26 cellular contexts compared by ENCODE assay signal in the genomic region with DNA sequence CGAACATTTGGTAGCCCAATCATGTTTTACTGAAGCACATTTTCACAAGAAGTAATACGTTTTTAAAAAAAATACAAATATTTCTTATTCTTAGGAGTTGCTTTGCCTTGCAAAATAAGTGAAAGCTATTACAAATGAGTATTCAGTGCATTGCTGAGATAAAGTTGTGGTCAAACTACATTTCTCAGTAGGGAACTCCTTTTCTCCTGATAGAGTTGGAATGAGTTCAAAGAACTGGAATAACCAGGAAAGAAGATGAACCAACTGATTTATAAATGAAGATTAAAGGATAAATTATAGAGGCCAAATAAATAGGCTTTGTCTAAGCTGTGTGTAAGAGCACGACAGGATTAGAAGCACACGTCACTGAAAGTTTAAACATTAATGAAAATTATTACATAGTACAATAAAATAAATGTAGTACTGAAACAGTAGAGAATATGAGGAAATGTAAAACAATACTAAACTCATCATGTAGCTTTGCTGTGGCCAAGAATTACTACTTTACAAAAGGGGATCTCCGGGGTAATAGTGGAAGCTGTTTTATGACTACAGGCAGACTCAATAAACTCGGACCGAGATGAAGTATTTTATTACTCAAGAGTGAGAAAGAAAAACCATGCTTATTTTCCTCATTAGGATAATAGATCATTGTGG.
A peak's percentile ranks its signal among the peaks of the same experiment; 100 is the strongest.
DNase-seq lines count a peak whose midpoint lies in the region; ATAC-seq, FAIRE-seq and TF ChIP-seq lines count a peak whose summit lies in the region.
"Had no signal": no experiment of that assay in that cellular context is flagged by ENCODE, and none has a peak within 500 bp of the region (broad histone marks: within the 10 kb centered on the region; RNA-seq: fewer than 3 reads in every experiment).

No MANE protein-coding gene starts in this region.

- H3K36me3 ChIP-seq in SK-N-SH (replicated peaks in 1 of 2; ENCODE audit: control insufficient read depth in 1 of 2, insufficient read depth in 2 of 2, low read length in 1 of 2): no peaks in the 10 kb centered on the region
- H3K36me3 ChIP-seq: heart left ventricle, right lobe of liver had no signal

- POLR2A ChIA-PET in SK-N-SH (lab: Yijun Ruan, JAX): no interaction called here

- ATAC-seq in SK-N-SH treated with all-trans-retinoic acid at 6 μM for 48 hours: no peak
- ATAC-seq in GM18907 (IDR thresholded peaks at IDR 0.05; ENCODE audit: unreplicated experiment): no peak
- ATAC-seq in GM18498 (IDR thresholded peaks at IDR 0.05; ENCODE audit: unreplicated experiment): no peak
- ATAC-seq: CD8-positive, alpha-beta T cell; heart left ventricle; right lobe of liver; stimulated activated effector memory CD8-positive, alpha-beta T cell treated with anti-CD3 and anti-CD28 coated beads, Interleukin-12 subunit alpha, Interleukin-12 subunit beta, amount 100 ng/mL, for 72 hours had no signal

- H3K4me2 ChIP-seq in SK-N-SH: no peak overlapping the region

- peak overlapping the region; percentile 58 for H3K27ac Mint-ChIP-seq in mesothelial cell of epicardium
- H3K27ac Mint-ChIP-seq: activated naive CD8-positive, alpha-beta T cell treated with anti-CD3 and anti-CD28 coated beads for 36 hours; brain; CD8-positive, alpha-beta T cell; stimulated activated effector memory CD8-positive, alpha-beta T cell treated with anti-CD3 and anti-CD28 coated beads, Interleukin-12 subunit alpha, Interleukin-12 subunit beta, amount 100 ng/mL, for 72 hours had no signal

- H3K9ac ChIP-seq in SK-N-SH: no peak overlapping the region

- H3K4me3 Mint-ChIP-seq in mesothelial cell of epicardium: peak overlapping the region; percentile 12
- H3K4me3 Mint-ChIP-seq: activated naive CD8-positive, alpha-beta T cell treated with anti-CD3 and anti-CD28 coated beads for 36 hours; brain; CD8-positive, alpha-beta T cell; stimulated activated effector memory CD8-positive, alpha-beta T cell treated with anti-CD3 and anti-CD28 coated beads, Interleukin-12 subunit alpha, Interleukin-12 subunit beta, amount 100 ng/mL, for 72 hours had no signal

- H3F3A ChIP-seq in SK-N-SH (replicated peaks; ENCODE audit: insufficient read depth): no peaks in the 10 kb centered on the region

- no peaks in the 10 kb centered on the region for H3K9me2 ChIP-seq in SK-N-SH

- no peak overlapping the region for H3K4me3 ChIP-seq in SK-N-SH (ENCODE audit: low read depth in 2 of 2, low read length in 1 of 2)
- H3K4me3 ChIP-seq: heart left ventricle, right lobe of liver had no signal

- no peak for DNase-seq in SK-N-SH
- no peak for DNase-seq in mesothelial cell of epicardium (ENCODE audit: low spot score in 2 of 2, unreplicated experiment in 2 of 2)
- DNase-seq in NCI-H2171 (lab: John Stamatoyannopoulos, UW): no peak
- no peak for DNase-seq in NCI-H2081 (lab: John Stamatoyannopoulos, UW)
- DNase-seq: 8988T; activated CD4-positive, alpha-beta T cell treated with anti-CD3 and anti-CD28 coated beads for 4 hours; activated effector memory CD4-positive, alpha-beta T cell treated with Interleukin-2 at 50 U/mL for 16 hours; activated naive CD8-positive, alpha-beta T cell treated with anti-CD3 and anti-CD28 coated beads for 36 hours; activated T-cell treated with anti-CD3 and anti-CD28 coated beads for 4 hours; CD8-positive, alpha-beta T cell; cerebellar nuclear complex; heart left ventricle; NCI-H1092; NCI-H1930; NCI-H226; NCI-H69; posterior cingulate gyrus; right lobe of liver; stimulated activated CD4-positive, alpha-beta T cell treated with anti-CD3 and anti-CD28 coated beads, Interleukin-4, amount 100 ng/mL, for 24 hours had no signal

- TF ChIP-seq CTCF in SK-N-SH (IDR thresholded peaks at IDR 0.05) (no peak), mesothelial cell of epicardium (IDR thresholded peaks at IDR 0.05; ENCODE audit: unreplicated experiment) (no peak)

- H4K20me1 ChIP-seq in SK-N-SH (ENCODE audit: insufficient read depth): no peaks in the 10 kb centered on the region

- no peak overlapping the region for H3K27ac ChIP-seq in SK-N-SH (ENCODE audit: low read depth in 2 of 2, low read length in 1 of 2)
- H3K27ac ChIP-seq: heart left ventricle, right lobe of liver had no signal

- H3K9me3 Mint-ChIP-seq in mesothelial cell of epicardium: peaks cover 12% of the 10 kb centered on the region
- H3K9me3 Mint-ChIP-seq: activated naive CD8-positive, alpha-beta T cell treated with anti-CD3 and anti-CD28 coated beads for 36 hours had no signal

- H3K36me3 Mint-ChIP-seq in mesothelial cell of epicardium: peaks cover 5% of the 10 kb centered on the region
- H3K36me3 Mint-ChIP-seq: activated naive CD8-positive, alpha-beta T cell treated with anti-CD3 and anti-CD28 coated beads for 36 hours; brain; CD8-positive, alpha-beta T cell; stimulated activated effector memory CD8-positive, alpha-beta T cell treated with anti-CD3 and anti-CD28 coated beads, Interleukin-12 subunit alpha, Interleukin-12 subunit beta, amount 100 ng/mL, for 72 hours had no signal

- 57% methylated on average over 7 of the region's 7 CpGs for WGBS in SK-N-SH (ENCODE audit: low lambda C conversion rate)

- TF ChIP-seq EP300 in SK-N-SH (IDR thresholded peaks at IDR 0.05; ENCODE audit: borderline replicate concordance in 1 of 2, low read depth in 1 of 2, low read length in 1 of 2): no peak

- peak; percentile 21 for FAIRE-seq in colon (lab: Jason Lieb, UNC)
- FAIRE-seq: H54 had no signal

- TF ChIP-seq RAD21 in SK-N-SH (IDR thresholded peaks at IDR 0.05; ENCODE audit: low read length): no peak

- H3K9me3 ChIP-seq in SK-N-SH: no peaks in the 10 kb centered on the region
- H3K9me3 ChIP-seq: right lobe of liver had no signal

- H2AFZ ChIP-seq in SK-N-SH (ENCODE audit: low read depth): no peak overlapping the region

- peaks cover 0 to 2% of the 10 kb centered on the region in 2 experiments; a peak in 2 of 4 replicates for H3K4me1 ChIP-seq in SK-N-SH (ENCODE audit: control insufficient read depth in 1 of 2, insufficient read depth in 2 of 2, low read depth in 1 of 2, low read length in 1 of 2)
- H3K4me1 ChIP-seq: heart left ventricle, right lobe of liver had no signal

- H3K27me3 ChIP-seq in SK-N-SH (ENCODE audit: insufficient read depth): no peaks in the 10 kb centered on the region
- H3K27me3 ChIP-seq: heart left ventricle had no signal

- no peaks in the 10 kb centered on the region for H3K27me3 Mint-ChIP-seq in mesothelial cell of epicardium (ENCODE audit: low read depth)

- peaks cover 54% of the 10 kb centered on the region for H3K4me1 Mint-ChIP-seq in mesothelial cell of epicardium
- H3K4me1 Mint-ChIP-seq: activated naive CD8-positive, alpha-beta T cell treated with anti-CD3 and anti-CD28 coated beads for 36 hours; brain; stimulated activated effector memory CD8-positive, alpha-beta T cell treated with anti-CD3 and anti-CD28 coated beads, Interleukin-12 subunit alpha, Interleukin-12 subunit beta, amount 100 ng/mL, for 72 hours had no signal

- no peaks in the 10 kb centered on the region for H3K79me2 ChIP-seq in SK-N-SH (ENCODE audit: insufficient read depth)

- CTCF ChIA-PET in SK-N-SH (lab: Yijun Ruan, JAX): interaction anchor here (0.9 to 1.2 kb wide), 5 partner anchors 9 to 122 kb away, joined by 3 to 6 read pairs (median 3); no protein-coding TSS in a partner anchor

TF ChIP-seq in SK-N-SH treated with all-trans-retinoic acid at 6 μM for 48 hours, 23 proteins besides CTCF, POLR2A, EP300 and RAD21:
- TF ChIP-seq SNAI2 (CRISPR knock-in tag; IDR thresholded peaks at IDR 0.05): no peak
- peak; percentile 32; the same call in 1 of the 2 replicates for TF ChIP-seq ISL1 (CRISPR knock-in tag; IDR thresholded peaks at IDR 0.05)

TF ChIP-seq in SK-N-SH, 30 proteins besides CTCF, POLR2A, EP300 and RAD21 (continues in another document):
- no peak for TF ChIP-seq EZH2phosphoT487 (IDR thresholded peaks at IDR 0.05; ENCODE audit: borderline replicate concordance, low read depth)
- TF ChIP-seq GABPA (IDR thresholded peaks at IDR 0.05; ENCODE audit: low read depth): no peak
- no peak for TF ChIP-seq RCOR1 (IDR thresholded peaks at IDR 0.05; ENCODE audit: low read length)
- TF ChIP-seq NRF1 (IDR thresholded peaks at IDR 0.05; ENCODE audit: low read depth, low read length): no peak
- TF ChIP-seq RFX5 (IDR thresholded peaks at IDR 0.05; ENCODE audit: low read length): no peak
- TF ChIP-seq, protein P1, sequence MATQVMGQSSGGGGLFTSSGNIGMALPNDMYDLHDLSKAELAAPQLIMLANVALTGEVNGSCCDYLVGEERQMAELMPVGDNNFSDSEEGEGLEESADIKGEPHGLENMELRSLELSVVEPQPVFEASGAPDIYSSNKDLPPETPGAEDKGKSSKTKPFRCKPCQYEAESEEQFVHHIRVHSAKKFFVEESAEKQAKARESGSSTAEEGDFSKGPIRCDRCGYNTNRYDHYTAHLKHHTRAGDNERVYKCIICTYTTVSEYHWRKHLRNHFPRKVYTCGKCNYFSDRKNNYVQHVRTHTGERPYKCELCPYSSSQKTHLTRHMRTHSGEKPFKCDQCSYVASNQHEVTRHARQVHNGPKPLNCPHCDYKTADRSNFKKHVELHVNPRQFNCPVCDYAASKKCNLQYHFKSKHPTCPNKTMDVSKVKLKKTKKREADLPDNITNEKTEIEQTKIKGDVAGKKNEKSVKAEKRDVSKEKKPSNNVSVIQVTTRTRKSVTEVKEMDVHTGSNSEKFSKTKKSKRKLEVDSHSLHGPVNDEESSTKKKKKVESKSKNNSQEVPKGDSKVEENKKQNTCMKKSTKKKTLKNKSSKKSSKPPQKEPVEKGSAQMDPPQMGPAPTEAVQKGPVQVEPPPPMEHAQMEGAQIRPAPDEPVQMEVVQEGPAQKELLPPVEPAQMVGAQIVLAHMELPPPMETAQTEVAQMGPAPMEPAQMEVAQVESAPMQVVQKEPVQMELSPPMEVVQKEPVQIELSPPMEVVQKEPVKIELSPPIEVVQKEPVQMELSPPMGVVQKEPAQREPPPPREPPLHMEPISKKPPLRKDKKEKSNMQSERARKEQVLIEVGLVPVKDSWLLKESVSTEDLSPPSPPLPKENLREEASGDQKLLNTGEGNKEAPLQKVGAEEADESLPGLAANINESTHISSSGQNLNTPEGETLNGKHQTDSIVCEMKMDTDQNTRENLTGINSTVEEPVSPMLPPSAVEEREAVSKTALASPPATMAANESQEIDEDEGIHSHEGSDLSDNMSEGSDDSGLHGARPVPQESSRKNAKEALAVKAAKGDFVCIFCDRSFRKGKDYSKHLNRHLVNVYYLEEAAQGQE (IDR thresholded peaks at IDR 0.05; ENCODE audit: low read depth, low read length): no peak
- no peak for TF ChIP-seq POLR2AphosphoS5 (IDR thresholded peaks at IDR 0.05; ENCODE audit: low read depth, low read length)
- no peak for TF ChIP-seq CHD2 (IDR thresholded peaks at IDR 0.05; ENCODE audit: low read length, partially characterized antibody)
- no peak for TF ChIP-seq NFIC (IDR thresholded peaks at IDR 0.05; ENCODE audit: borderline replicate concordance)
- no peak for TF ChIP-seq FOXM1 (IDR thresholded peaks at IDR 0.05; ENCODE audit: low read depth)
- TF ChIP-seq TEAD4 (IDR thresholded peaks at IDR 0.05; ENCODE audit: borderline replicate concordance, insufficient read depth): no peak
- TF ChIP-seq FOXJ3 (CRISPR knock-in tag; IDR thresholded peaks at IDR 0.05): no peak
